Comparison of ENCODE assay signal across 1 cellular context in genomic region chr1:55684131-55684650, GRCh38.
TF ChIP-seq lines count a peak whose summit lies in the region.

No MANE protein-coding gene starts in this region.

TF ChIP-seq in HepG2, 621 proteins besides CTCF, POLR2A, EP300 and RAD21 (continued from another document):
- TF ChIP-seq ZHX1 (CRISPR knock-in tag; IDR thresholded peaks at IDR 0.05; ENCODE audit: low read depth) (no peak), ZEB1 (IDR thresholded peaks at IDR 0.05; ENCODE audit: insufficient replicate concordance, low read depth) (no peak), ZMYM2 (CRISPR knock-in tag; IDR thresholded peaks at IDR 0.05) (no peak), FOSL1 (CRISPR knock-in tag; IDR thresholded peaks at IDR 0.05; ENCODE audit: borderline replicate concordance) (no peak), MXI1 (IDR thresholded peaks at IDR 0.05; ENCODE audit: borderline replicate concordance, low read depth, low read length) (no peak), HDAC2 (CRISPR knock-in tag; IDR thresholded peaks at IDR 0.05) (no peak), CENPBD1 (CRISPR knock-in tag; IDR thresholded peaks at IDR 0.05; ENCODE audit: borderline replicate concordance, low read depth) (no peak)
